ENCODE assay signal across 8 cellular contexts in genomic region chr17:78839173-78839761, GRCh38.
DNase-seq lines count a peak whose midpoint lies in the region; TF ChIP-seq lines count a peak whose summit lies in the region.

No MANE protein-coding gene starts in this region.

- H3K27me3 Mint-ChIP-seq in nephron progenitor cell (ENCODE audit: low read depth, poor library complexity) = peaks cover 5% of the 10 kb centered on the region

- H3K4me1 ChIP-seq in OCI-LY3 (ENCODE audit: low read length) (peaks cover 17% of the 10 kb centered on the region), duodenal mucosa (ENCODE audit: control insufficient read depth in 1 of 2, insufficient read depth in 2 of 2, low read length in 2 of 2) (peaks cover 21 to 22% of the 10 kb centered on the region in 2 donors)

- H3K27ac Mint-ChIP-seq in nephron progenitor cell = peak overlapping the region; percentile 73

- H4K20me1 ChIP-seq in OCI-LY3 (ENCODE audit: insufficient read depth, low read length) = peaks cover 29% of the 10 kb centered on the region

- TF ChIP-seq CTCF in OCI-LY3 (IDR thresholded peaks at IDR 0.05; ENCODE audit: low read depth, low read length) (no peak), nephron progenitor cell (IDR thresholded peaks at IDR 0.05) (no peak)

- peak overlapping the region; percentile 92 for H3K9ac ChIP-seq in OCI-LY3 (ENCODE audit: low read length)
- H3K9ac ChIP-seq in duodenal mucosa (ENCODE audit: low read depth in 1 of 2, low read length in 2 of 2) = peak overlapping the region; percentile 76 to 96

- H3K27me3 ChIP-seq in OCI-LY3 (ENCODE audit: low read depth, low read length) (no peaks in the 10 kb centered on the region), duodenal mucosa (ENCODE audit: control insufficient read depth in 1 of 2, insufficient read depth in 2 of 2, low read length in 2 of 2) (no peaks in the 10 kb centered on the region)

- no peak overlapping the region for H2AFZ ChIP-seq in OCI-LY3 (ENCODE audit: low read depth, low read length)

- H3K36me3 ChIP-seq in OCI-LY3 (replicated peaks; ENCODE audit: low read depth, low read length) (peaks cover 31% of the 10 kb centered on the region), duodenal mucosa (ENCODE audit: control insufficient read depth in 1 of 2, insufficient read depth in 2 of 2, low read length in 2 of 2) (peaks cover 24 to 35% of the 10 kb centered on the region in 2 donors)

- H3K4me3 Mint-ChIP-seq in nephron progenitor cell = peak overlapping the region; percentile 92

- DNase-seq in GM03348 (ENCODE audit: low spot score) = peak; percentile 23
- no peak for DNase-seq in nephron progenitor cell
- DNase-seq in SIG-M5 treated with dmso at 0.1 percent for 504 hours (lab: John Stamatoyannopoulos, UW; ENCODE audit: unreplicated experiment) = no peak
- no peak for DNase-seq in stimulated activated CD4-positive, alpha-beta T cell treated with anti-CD3 and anti-CD28 coated beads, Interleukin-2, amount 100 ng/mL, for 48 hours
- DNase-seq in effector CD8-positive, alpha-beta T cell (lab: John Stamatoyannopoulos, UW) = no peak
- no peak for DNase-seq in ecto neural progenitor cell (ENCODE audit: low spot score)

- H3K4me2 ChIP-seq in OCI-LY3 (ENCODE audit: low read length) = peak overlapping the region; percentile 87

- H3K4me1 Mint-ChIP-seq in nephron progenitor cell = peaks cover 24% of the 10 kb centered on the region

- H3K9me3 ChIP-seq in OCI-LY3 (ENCODE audit: insufficient read depth, low read length) (no peaks in the 10 kb centered on the region), duodenal mucosa (ENCODE audit: control insufficient read depth in 1 of 2, low read length in 2 of 2) (no peaks in the 10 kb centered on the region)

- H3K79me2 ChIP-seq in OCI-LY3 (ENCODE audit: low read length) = peaks cover 64% of the 10 kb centered on the region

- peaks cover 28% of the 10 kb centered on the region for H3K36me3 Mint-ChIP-seq in nephron progenitor cell (ENCODE audit: low read depth)

- no peaks in the 10 kb centered on the region for H3K9me3 Mint-ChIP-seq in nephron progenitor cell

- H3K27ac ChIP-seq in OCI-LY3 (ENCODE audit: low read length) (peak overlapping the region; percentile 61; the same call in 1 of the 2 replicates), duodenal mucosa (ENCODE audit: low read depth, low read length) (peak overlapping the region; percentile 100)

- H3K4me3 ChIP-seq in OCI-LY3 (ENCODE audit: low read length) (peak overlapping the region; percentile 80), duodenal mucosa (ENCODE audit: low read depth in 1 of 2, low read length in 2 of 2) (peak overlapping the region; percentile 84 to 96)
